19 cellular contexts compared by ENCODE assay signal in genomic region chr12:105223884-105224283, GRCh38. TPM values are rescaled to one million over a fixed set of nuclear protein-coding genes. Genes with fewer than 3 reads are reported as not detected.
DNase-seq lines count a peak whose midpoint lies in the region; ATAC-seq and TF ChIP-seq lines count a peak whose summit lies in the region.
"Had no signal": no experiment of that assay in that cellular context is flagged by ENCODE, and none has a peak within 500 bp of the region (broad histone marks: within the 10 kb centered on the region; RNA-seq: fewer than 3 reads in every experiment).

No MANE protein-coding gene starts in this region.

- DNase-seq in adipocyte (ENCODE audit: low read depth) (no peak), endodermal cell (peak; percentile 65), mucosa of descending colon (no peak), stomach (no peak), upper lobe of left lung (no peak), mucosa of gallbladder (ENCODE audit: low spot score) (no peak)
- DNase-seq: CD4-positive, CD25-positive, alpha-beta regulatory T cell; DMS79; MV-4-11; NCI-H1105 treated with DMSO at 0.1 percent for 48 hours; NCI-H1694; NCI-H2081 treated with DMSO at 0.1 percent for 48 hours; NCI-H446; NCI-H526; SJCRH30 had no signal

- no peak for TF ChIP-seq POLR2A in stomach (IDR thresholded peaks at IDR 0.05)
- no peak for TF ChIP-seq POLR2A in gastroesophageal sphincter (IDR thresholded peaks at IDR 0.05)
- TF ChIP-seq POLR2A in upper lobe of left lung (IDR thresholded peaks at IDR 0.05), result no peak

- peak overlapping the region; percentile 71 for H3K9ac ChIP-seq in adipocyte (ENCODE audit: low read length)
- no peak overlapping the region for H3K9ac ChIP-seq in endodermal cell (ENCODE audit: extremely low read depth, low read length, poor library complexity, severe bottlenecking)

- TF ChIP-seq CTCF in endodermal cell (conservative IDR thresholded peaks at IDR 0.05) (no peak), mucosa of descending colon (IDR thresholded peaks at IDR 0.05) (no peak), stomach (IDR thresholded peaks at IDR 0.05) (no peak), gastroesophageal sphincter (IDR thresholded peaks at IDR 0.05) (no peak), upper lobe of left lung (IDR thresholded peaks at IDR 0.05) (no peak)

- H3K27ac ChIP-seq in endodermal cell (ENCODE audit: low read depth, low read length) (no peak overlapping the region), stomach (peak overlapping the region in 3 of 5 donors; percentile 17 to 86 (median 39)), gastroesophageal sphincter (no peak overlapping the region), upper lobe of left lung (peak overlapping the region in 1 of 4 donors; percentile 60)
- H3K27ac ChIP-seq: SJCRH30 had no signal

- H3K36me3 ChIP-seq in adipocyte (ENCODE audit: control insufficient read depth, insufficient read depth, low read length, severe bottlenecking) (peaks cover 84% of the 10 kb centered on the region), endodermal cell (ENCODE audit: control insufficient read depth, insufficient read depth, low read length) (peaks cover 20% of the 10 kb centered on the region), mucosa of descending colon (ENCODE audit: low read depth) (peaks cover 5% of the 10 kb centered on the region), stomach (peaks cover 6 to 55% (median 51%) of the 10 kb centered on the region in 4 donors), gastroesophageal sphincter (peaks cover 0 to 53% of the 10 kb centered on the region in 2 donors), upper lobe of left lung (peaks cover 0 to 55% (median 5%) of the 10 kb centered on the region in 4 donors)
- H3K36me3 ChIP-seq: SJCRH30 had no signal

- H3K9me3 Mint-ChIP-seq in endodermal cell, result no peaks in the 10 kb centered on the region
- H3K9me3 Mint-ChIP-seq: CD4-positive, CD25-positive, alpha-beta regulatory T cell; IgD-negative memory B cell had no signal

- WGBS in endodermal cell (ENCODE audit: insufficient coverage in 1 of 2, insufficient read length in 1 of 2), 2 experiments, result 86 to 100% methylated on average over 1 to 4 of the region's 4 CpGs
- WGBS in stomach, 5 donors, result 44 to 64% (median 59%) methylated on average over 4 of the region's 4 CpGs
- WGBS in gastroesophageal sphincter (ENCODE audit: low coverage in 1 of 2), 2 donors, result 93 to 100% methylated on average over 2 to 4 of the region's 4 CpGs
- 94 to 96% methylated on average over 4 of the region's 4 CpGs for WGBS in upper lobe of left lung, 2 donors

- H3K36me3 Mint-ChIP-seq in endodermal cell (ENCODE audit: low read depth), result peaks cover 25% of the 10 kb centered on the region

- ATAC-seq in mucosa of descending colon (peak; percentile 78), gastroesophageal sphincter (no peak), upper lobe of left lung (ENCODE audit: low FRiP score in 2 of 2) (no peak), HG02623 (IDR thresholded peaks at IDR 0.05; ENCODE audit: unreplicated experiment) (no peak)
- ATAC-seq: HCT116 had no signal

- TF ChIP-seq EP300 in stomach (IDR thresholded peaks at IDR 0.05), result no peak
- TF ChIP-seq EP300 in gastroesophageal sphincter (IDR thresholded peaks at IDR 0.05), result no peak
- TF ChIP-seq EP300 in upper lobe of left lung (IDR thresholded peaks at IDR 0.05), result no peak

- intact Hi-C loops in mucosa of descending colon (cut with DNase I, micrococcal nuclease) (no loop called here), stomach (cut with DNase I; ENCODE audit: low total_unique reads) (no loop called here)

- H3K27ac Mint-ChIP-seq in endodermal cell, result no peak overlapping the region
- H3K27ac Mint-ChIP-seq: CD4-positive, CD25-positive, alpha-beta regulatory T cell; IgD-negative memory B cell had no signal

- H3K4me1 Mint-ChIP-seq in endodermal cell, result peaks cover 12% of the 10 kb centered on the region

- no peaks in the 10 kb centered on the region for H3K9me3 ChIP-seq in adipocyte (ENCODE audit: control insufficient read depth, low read length)
- no peaks in the 10 kb centered on the region for H3K9me3 ChIP-seq in endodermal cell (ENCODE audit: control insufficient read depth, low read length)
- no peaks in the 10 kb centered on the region for H3K9me3 ChIP-seq in mucosa of descending colon
- H3K9me3 ChIP-seq in stomach, result no peaks in the 10 kb centered on the region
- no peaks in the 10 kb centered on the region for H3K9me3 ChIP-seq in gastroesophageal sphincter
- no peaks in the 10 kb centered on the region for H3K9me3 ChIP-seq in upper lobe of left lung
- H3K9me3 ChIP-seq: SJCRH30 had no signal

- H3K27me3 ChIP-seq in adipocyte (replicated peaks; ENCODE audit: control insufficient read depth, insufficient read depth, low read length) (no peaks in the 10 kb centered on the region), endodermal cell (ENCODE audit: control insufficient read depth, insufficient read depth, low read length, poor library complexity, severe bottlenecking) (no peaks in the 10 kb centered on the region), stomach (no peaks in the 10 kb centered on the region), gastroesophageal sphincter (no peaks in the 10 kb centered on the region), upper lobe of left lung (no peaks in the 10 kb centered on the region)
- H3K27me3 ChIP-seq: SJCRH30 had no signal

- H3K27me3 Mint-ChIP-seq in endodermal cell (ENCODE audit: insufficient read depth), result no peaks in the 10 kb centered on the region
- H3K27me3 Mint-ChIP-seq: CD4-positive, CD25-positive, alpha-beta regulatory T cell; IgD-negative memory B cell had no signal

- H3K4me3 Mint-ChIP-seq in endodermal cell, result no peak overlapping the region
- H3K4me3 Mint-ChIP-seq: CD4-positive, CD25-positive, alpha-beta regulatory T cell; IgD-negative memory B cell had no signal

- H3K4me1 ChIP-seq in adipocyte (ENCODE audit: control insufficient read depth, insufficient read depth, low read length) (peaks cover 100% of the 10 kb centered on the region), endodermal cell (ENCODE audit: control insufficient read depth, insufficient read depth, low read length) (peaks cover 3% of the 10 kb centered on the region), mucosa of descending colon (ENCODE audit: low read depth) (peaks cover 42% of the 10 kb centered on the region), stomach (peaks cover 51 to 92% (median 73%) of the 10 kb centered on the region in 4 donors), gastroesophageal sphincter (peaks cover 0 to 80% (median 16%) of the 10 kb centered on the region in 3 donors), upper lobe of left lung (peaks cover 21 to 77% (median 48%) of the 10 kb centered on the region in 4 donors)
- H3K4me1 ChIP-seq: SJCRH30 had no signal

- H3K4me3 ChIP-seq in adipocyte (ENCODE audit: low read length) (no peak overlapping the region), endodermal cell (ENCODE audit: low read length) (no peak overlapping the region), mucosa of descending colon (no peak overlapping the region), stomach (no peak overlapping the region), gastroesophageal sphincter (no peak overlapping the region), upper lobe of left lung (no peak overlapping the region)
- H3K4me3 ChIP-seq: SJCRH30 had no signal

RNA-seq across cellular contexts. Expression of gene APPL2, which starts 12.1 kb away (rescaled TPM):
- total RNA-seq in endodermal cell (10 to 100 TPM; 31.8 to 35.2 TPM), mucosa of descending colon (100 to 1,000 TPM; 110 to 226 (median 138) TPM), stomach (100 to 1,000 TPM in 1 of 5 donors, 10 to 100 TPM in 4; 43.4 to 407 (median 69.0) TPM), gastroesophageal sphincter (10 to 100 TPM; 17.0 to 32.4 (median 23.4) TPM), upper lobe of left lung (10 to 100 TPM; 23.8 to 72.3 (median 28.6) TPM), mucosa of gallbladder (112 TPM)
- 40.4 TPM for polyA plus RNA-seq in endodermal cell (2013, experiment 1 of 2)
- 37.2 TPM for polyA plus RNA-seq in endodermal cell (2013, experiment 2 of 2)
- 10 to 100 TPM; 15.9 to 39.0 (median 16.9) TPM for polyA plus RNA-seq in stomach

Comparison
In these comparisons a context has a peak if more than half of its experiments do, and no peak if none do; other contexts are left out.
1. H3K27ac ChIP-seq: peak in stomach (3 of 5); none in endodermal cell (single experiment) and gastroesophageal sphincter (0 of 4).